ENCODE assay signal across 16 cellular contexts in genomic region chr22:29705651-29706050, GRCh38. TPM values are rescaled to one million over a fixed set of nuclear protein-coding genes. Genes with fewer than 3 reads are reported as not detected.
DNase-seq lines count a peak whose midpoint lies in the region; ATAC-seq, FAIRE-seq and TF ChIP-seq lines count a peak whose summit lies in the region.
"Had no signal": no experiment of that assay in that cellular context is flagged by ENCODE, and none has a peak within 500 bp of the region (broad histone marks: within the 10 kb centered on the region; RNA-seq: fewer than 3 reads in every experiment).

No MANE protein-coding gene starts in this region.

- TF ChIP-seq POLR2A in tibial nerve (IDR thresholded peaks at IDR 0.05) = no peak

- no peak for FAIRE-seq in kidney (lab: Jason Lieb, UNC)
- FAIRE-seq: GM19239, HepG2, HTR-8/SVneo had no signal

- no peak overlapping the region for H3K4me2 ChIP-seq in SK-N-SH

- H4K20me1 ChIP-seq in SK-N-SH (ENCODE audit: insufficient read depth) = no peaks in the 10 kb centered on the region

- no peak for TF ChIP-seq RAD21 in SK-N-SH (IDR thresholded peaks at IDR 0.05; ENCODE audit: low read length)

- peaks cover 65% of the 10 kb centered on the region for H3K4me1 Mint-ChIP-seq in brain

- H3K4me3 ChIP-seq in SK-N-SH (ENCODE audit: low read depth in 2 of 2, low read length in 1 of 2) = no peak overlapping the region
- no peak overlapping the region for H3K4me3 ChIP-seq in kidney (ENCODE audit: low read length in 2 of 2)
- H3K4me3 ChIP-seq in tibial nerve = no peak overlapping the region

- POLR2A ChIA-PET in SK-N-SH (lab: Yijun Ruan, JAX) = interaction anchor here (1.5 to 1.9 kb wide), 2 partner anchors 10 to 13 kb away, joined by 3 to 13 read pairs; no protein-coding TSS in a partner anchor

- H3K27me3 ChIP-seq in SK-N-SH (ENCODE audit: insufficient read depth) (no peaks in the 10 kb centered on the region), tibial nerve (peaks cover 0 to 33% of the 10 kb centered on the region in 2 donors)

- no peak for ATAC-seq in SK-N-SH treated with all-trans-retinoic acid at 6 μM for 48 hours
- ATAC-seq: HCT116 had no signal

- peak overlapping the region in 1 of 5 experiments; percentile 12 for H3K4me3 Mint-ChIP-seq in brain
- H3K4me3 Mint-ChIP-seq: CD4-positive, CD25-positive, alpha-beta regulatory T cell had no signal

- H3K9me3 Mint-ChIP-seq in brain = peaks cover 0 to 3% (median 0%) of the 10 kb centered on the region in 5 experiments
- H3K9me3 Mint-ChIP-seq: CD4-positive, CD25-positive, alpha-beta regulatory T cell had no signal

- no peaks in the 10 kb centered on the region for H3F3A ChIP-seq in SK-N-SH (replicated peaks; ENCODE audit: insufficient read depth)

- H2AFZ ChIP-seq in SK-N-SH (ENCODE audit: low read depth) = no peak overlapping the region

- DNase-seq in SK-N-SH (peak; percentile 22), kidney (peak; percentile 56), tibial nerve (ENCODE audit: low spot score in 2 of 2) (no peak), NCI-H226 (no peak)
- DNase-seq in activated CD8-positive, alpha-beta memory T cell treated with anti-CD3 and anti-CD28 coated beads, Interleukin-2, amount 50 U/mL, for 4 hours = no peak
- DNase-seq in activated CD4-positive, CD25-positive, alpha-beta regulatory T cell (lab: John Stamatoyannopoulos, UW) = no peak
- DNase-seq: CD4-positive, CD25-positive, alpha-beta regulatory T cell; GF-D8 had no signal

- H3K27ac Mint-ChIP-seq in brain = peak overlapping the region; percentile 36 to 96 (median 82)
- H3K27ac Mint-ChIP-seq: CD4-positive, CD25-positive, alpha-beta regulatory T cell had no signal

- no peaks in the 10 kb centered on the region for H3K9me2 ChIP-seq in SK-N-SH

- peaks cover 7% of the 10 kb centered on the region for H3K27me3 Mint-ChIP-seq in brain
- H3K27me3 Mint-ChIP-seq: CD4-positive, CD25-positive, alpha-beta regulatory T cell had no signal

- H3K9me3 ChIP-seq in SK-N-SH (no peaks in the 10 kb centered on the region), kidney (ENCODE audit: control insufficient read depth in 1 of 2, low read length in 2 of 2) (no peaks in the 10 kb centered on the region), tibial nerve (no peaks in the 10 kb centered on the region)

- intact Hi-C loops in kidney (cut with DNase I) = no loop called here

- TF ChIP-seq CTCF in SK-N-SH (IDR thresholded peaks at IDR 0.05) = no peak
- no peak for TF ChIP-seq CTCF in brain (conservative IDR thresholded peaks at IDR 0.05)
- TF ChIP-seq CTCF in kidney (IDR thresholded peaks at IDR 0.05; ENCODE audit: borderline replicate concordance, extremely low read depth, insufficient read depth) = no peak
- no peak for TF ChIP-seq CTCF in tibial nerve (IDR thresholded peaks at IDR 0.05)

- H3K9ac ChIP-seq in SK-N-SH (no peak overlapping the region), kidney (ENCODE audit: low read length in 2 of 2) (no peak overlapping the region)

- H3K36me3 ChIP-seq in SK-N-SH (replicated peaks in 1 of 2; ENCODE audit: control insufficient read depth in 1 of 2, insufficient read depth in 2 of 2, low read length in 1 of 2) (no peaks in the 10 kb centered on the region), kidney (ENCODE audit: control insufficient read depth in 1 of 2, insufficient read depth in 2 of 2, low read length in 2 of 2) (no peaks in the 10 kb centered on the region), tibial nerve (no peaks in the 10 kb centered on the region)

- CTCF ChIA-PET in SK-N-SH (lab: Yijun Ruan, JAX) = interaction anchor here (0.9 to 2.7 kb wide), 6 partner anchors 12 to 69 kb away, joined by 3 to 12 read pairs (median 6); no protein-coding TSS in a partner anchor

- WGBS in SK-N-SH (ENCODE audit: low lambda C conversion rate) = 94% methylated on average over 3 of the region's 7 CpGs
- 53 to 69% methylated on average over 5 to 6 of the region's 7 CpGs for WGBS in tibial nerve, 2 donors

- TF ChIP-seq EP300 in SK-N-SH (IDR thresholded peaks at IDR 0.05; ENCODE audit: borderline replicate concordance in 1 of 2, low read depth in 1 of 2, low read length in 1 of 2) = no peak
- no peak for TF ChIP-seq EP300 in tibial nerve (IDR thresholded peaks at IDR 0.05)

- H3K4me1 ChIP-seq in SK-N-SH (ENCODE audit: control insufficient read depth in 1 of 2, insufficient read depth in 2 of 2, low read depth in 1 of 2, low read length in 1 of 2) (peaks cover 4 to 87% of the 10 kb centered on the region in 2 experiments; a peak in 2 of 4 replicates), kidney (ENCODE audit: control insufficient read depth in 1 of 2, insufficient read depth in 1 of 2, low read depth in 1 of 2, low read length in 2 of 2) (peaks cover 0 to 6% of the 10 kb centered on the region in 2 donors), tibial nerve (peaks cover 0 to 66% (median 38%) of the 10 kb centered on the region in 4 donors)

- no peaks in the 10 kb centered on the region for H3K79me2 ChIP-seq in SK-N-SH (ENCODE audit: insufficient read depth)

- no peaks in the 10 kb centered on the region for H3K36me3 Mint-ChIP-seq in brain
- H3K36me3 Mint-ChIP-seq: CD4-positive, CD25-positive, alpha-beta regulatory T cell had no signal

- H3K27ac ChIP-seq in SK-N-SH (ENCODE audit: low read depth in 2 of 2, low read length in 1 of 2) = peak overlapping the region in 1 of 2 experiments; percentile 86; a peak in 2 of 4 replicates
- H3K27ac ChIP-seq in kidney (ENCODE audit: low read depth in 2 of 2, low read length in 2 of 2) = no peak overlapping the region
- H3K27ac ChIP-seq in tibial nerve = peak overlapping the region; percentile 46 to 83 (median 66)
- H3K27ac ChIP-seq: 22Rv1 had no signal

TF ChIP-seq in SK-N-SH, 30 proteins besides CTCF, POLR2A, EP300 and RAD21:
- TF ChIP-seq RCOR1 (IDR thresholded peaks at IDR 0.05; ENCODE audit: low read length) = no peak
- TF ChIP-seq PBX3 (IDR thresholded peaks at IDR 0.05) = no peak
- no peak for TF ChIP-seq FOXM1 (IDR thresholded peaks at IDR 0.05; ENCODE audit: low read depth)
- TF ChIP-seq NFIC (IDR thresholded peaks at IDR 0.05; ENCODE audit: borderline replicate concordance) = no peak
- TF ChIP-seq IRF3 (IDR thresholded peaks at IDR 0.05; ENCODE audit: low read depth, low read length) = no peak
- no peak for TF ChIP-seq GABPA (IDR thresholded peaks at IDR 0.05; ENCODE audit: low read depth)
- TF ChIP-seq MXI1 (IDR thresholded peaks at IDR 0.05; ENCODE audit: low read depth, low read length) = no peak
- no peak for TF ChIP-seq RXRA (IDR thresholded peaks at IDR 0.05; ENCODE audit: borderline replicate concordance, low read depth)

TF ChIP-seq in SK-N-SH treated with all-trans-retinoic acid at 6 μM for 48 hours, 23 proteins besides CTCF, POLR2A, EP300 and RAD21:
- TF ChIP-seq ZNF8 (CRISPR knock-in tag; IDR thresholded peaks at IDR 0.05) (no peak), PPARA (CRISPR knock-in tag; IDR thresholded peaks at IDR 0.05; ENCODE audit: borderline replicate concordance) (no peak), SNAI2 (CRISPR knock-in tag; IDR thresholded peaks at IDR 0.05) (no peak)

RNA-seq across cellular contexts. Expression of gene CABP7, which starts 14.2 kb away (rescaled TPM):
- 0.72 and 0.73 TPM in 2 replicates for polyA plus RNA-seq in SK-N-SH (2012; rRNA removed)
- 0.42 and 0.55 TPM in 2 replicates for polyA plus RNA-seq in SK-N-SH (2012; cell fraction: cytosol; rRNA removed)
- polyA plus RNA-seq in SK-N-SH (2012; cell fraction: nucleus; rRNA removed) = 1.0 and 1.2 TPM in 2 replicates
- 1.6 TPM for polyA plus RNA-seq in brain (ENCODE audit: insufficient read depth, low read depth, low replicate concordance)
- total RNA-seq in kidney = 0.06 TPM
- not detected for polyA plus RNA-seq in kidney (ENCODE audit: insufficient read depth, low read depth, low replicate concordance)
- total RNA-seq in tibial nerve = under 1 TPM in 1 of 4 donors, not detected in 3; 0.20 TPM
- total RNA-seq: A673, HepG2 had no signal

Comparison
In these comparisons a context has a peak if more than half of its experiments do, and no peak if none do; other contexts are left out.
1. DNase-seq: peak in SK-N-SH (single experiment) and kidney (single experiment); none in tibial nerve (0 of 2), activated CD8-positive, alpha-beta memory T cell treated with anti-CD3 and anti-CD28 coated beads, Interleukin-2, amount 50 U/mL, for 4 hours (single experiment), NCI-H226 (single experiment) and activated CD4-positive, CD25-positive, alpha-beta regulatory T cell (0 of 4).
2. H3K27ac ChIP-seq: peak in tibial nerve (4 of 4); none in kidney (0 of 2).